Comparison of ENCODE assay signal across 9 cellular contexts in genomic region chr14:38210168-38210567, GRCh38. TPM values are rescaled to one million over a fixed set of nuclear protein-coding genes. Genes with fewer than 3 reads are reported as not detected.
DNase-seq lines count a peak whose midpoint lies in the region; ATAC-seq and TF ChIP-seq lines count a peak whose summit lies in the region.
"Had no signal": no experiment of that assay in that cellular context is flagged by ENCODE, and none has a peak within 500 bp of the region (broad histone marks: within the 10 kb centered on the region; RNA-seq: fewer than 3 reads in every experiment).

No MANE protein-coding gene starts in this region.

- H3K4me3 ChIP-seq in breast epithelium: peak overlapping the region; percentile 36 to 67 (median 44)
- H3K4me3 ChIP-seq in mammary epithelial cell (replicated peaks in 1 of 3; ENCODE audit: insufficient read depth in 1 of 3, low read depth in 2 of 3, low read length in 3 of 3): no peak overlapping the region
- H3K4me3 ChIP-seq in urinary bladder (ENCODE audit: low read depth, low read length): peak overlapping the region; percentile 44

- H3K27ac ChIP-seq in breast epithelium: no peak overlapping the region
- H3K27ac ChIP-seq in mammary epithelial cell (ENCODE audit: insufficient read depth, low read depth, low read length): no peak overlapping the region
- no peak overlapping the region for H3K27ac ChIP-seq in urinary bladder (ENCODE audit: low read depth)

- no peak overlapping the region for H2AFZ ChIP-seq in mammary epithelial cell (ENCODE audit: low read depth, low read length)

- no TSS peak for BruUV-seq in mammary epithelial cell (replicated peaks; lab: Mats Ljungman, UMichigan)

- H4K20me1 ChIP-seq in mammary epithelial cell (ENCODE audit: insufficient read depth, low read length): no peaks in the 10 kb centered on the region

- in situ Hi-C loops in mammary epithelial cell (cut with MboI; ENCODE audit: low sequenced_read_pairs in 2 of 2): no loop called here

- H3K79me2 ChIP-seq in mammary epithelial cell (ENCODE audit: insufficient read depth, low read length): no peaks in the 10 kb centered on the region

- no peak for ATAC-seq in GM21360 (IDR thresholded peaks at IDR 0.05; ENCODE audit: unreplicated experiment)

- H3K27me3 Mint-ChIP-seq in chondrocyte (ENCODE audit: low read depth) (peaks cover 58% of the 10 kb centered on the region), mesothelial cell of epicardium (ENCODE audit: low read depth) (peaks cover 86% of the 10 kb centered on the region), CD14-positive monocyte (ENCODE audit: low read depth in 3 of 3) (peaks cover 57 to 67% (median 59%) of the 10 kb centered on the region in 3 donors)

- CTCF ChIA-PET in mammary epithelial cell (lab: Charles Lee; ENCODE audit: low non-redundant PET): no interaction called here

- H3K9me3 Mint-ChIP-seq in chondrocyte (ENCODE audit: low read depth): peaks cover 10% of the 10 kb centered on the region
- H3K9me3 Mint-ChIP-seq in mesothelial cell of epicardium: peaks cover 3% of the 10 kb centered on the region
- peaks cover 2 to 16% (median 11%) of the 10 kb centered on the region in 7 donors for H3K9me3 Mint-ChIP-seq in CD14-positive monocyte
- H3K9me3 Mint-ChIP-seq: dendritic cell treated with granulocyte-macrophage colony-stimulating factor and Interleukin-4, amounts not matched to agents 40 ng/mL and 50 ng/mL, for 4 days had no signal

- H3K27ac Mint-ChIP-seq in chondrocyte (ENCODE audit: unreplicated experiment) (no peak overlapping the region), mesothelial cell of epicardium (no peak overlapping the region), CD14-positive monocyte (no peak overlapping the region)
- H3K27ac Mint-ChIP-seq: dendritic cell treated with granulocyte-macrophage colony-stimulating factor and Interleukin-4, amounts not matched to agents 40 ng/mL and 50 ng/mL, for 4 days had no signal

- H3K4me1 ChIP-seq in breast epithelium (no peaks in the 10 kb centered on the region), mammary epithelial cell (ENCODE audit: insufficient read depth, low read length) (no peaks in the 10 kb centered on the region), urinary bladder (ENCODE audit: insufficient read depth) (no peaks in the 10 kb centered on the region)

- no peak overlapping the region for H3K9ac ChIP-seq in mammary epithelial cell (ENCODE audit: insufficient read depth, low read length)

- no peak for TF ChIP-seq CTCF in breast epithelium (IDR thresholded peaks at IDR 0.05)
- no peak for TF ChIP-seq CTCF in mammary epithelial cell (conservative IDR thresholded peaks at IDR 0.05 in 1 of 2, IDR thresholded peaks at IDR 0.05 in 1 of 2; ENCODE audit: extremely low read depth in 1 of 2, insufficient read depth in 1 of 2, low read depth in 1 of 2, low read length in 2 of 2)
- no peak for TF ChIP-seq CTCF in chondrocyte (IDR thresholded peaks at IDR 0.05)
- TF ChIP-seq CTCF in mesothelial cell of epicardium (IDR thresholded peaks at IDR 0.05; ENCODE audit: unreplicated experiment): no peak
- no peak for TF ChIP-seq CTCF in CD14-positive monocyte (IDR thresholded peaks at IDR 0.05)

- no peak overlapping the region for H3K4me2 ChIP-seq in mammary epithelial cell (ENCODE audit: insufficient read depth, low read depth, low read length)

- H3K36me3 ChIP-seq in breast epithelium (no peaks in the 10 kb centered on the region), mammary epithelial cell (ENCODE audit: insufficient read depth, low read length) (no peaks in the 10 kb centered on the region), urinary bladder (ENCODE audit: insufficient read depth) (no peaks in the 10 kb centered on the region)

- no peak for TF ChIP-seq POLR2A in breast epithelium (IDR thresholded peaks at IDR 0.05)

- H3K9me3 ChIP-seq in breast epithelium (no peaks in the 10 kb centered on the region), mammary epithelial cell (replicated peaks; ENCODE audit: insufficient read depth, low read length) (peaks cover 16% of the 10 kb centered on the region)

- peaks cover 6% of the 10 kb centered on the region for H3K36me3 Mint-ChIP-seq in chondrocyte (ENCODE audit: low read depth)
- H3K36me3 Mint-ChIP-seq in mesothelial cell of epicardium: no peaks in the 10 kb centered on the region
- no peaks in the 10 kb centered on the region for H3K36me3 Mint-ChIP-seq in CD14-positive monocyte

- dilution Hi-C loops in mammary epithelial cell (cut with HindIII; ENCODE audit: low sequenced_read_pairs): no loop called here

- H3K27me3 ChIP-seq in breast epithelium: peaks cover 0 to 47% of the 10 kb centered on the region in 2 donors
- H3K27me3 ChIP-seq in mammary epithelial cell (ENCODE audit: insufficient read depth, low read length): peaks cover 3% of the 10 kb centered on the region

- WGBS in mammary epithelial cell (ENCODE audit: low coverage, missing lambda C conversion rate): 1% methylated on average over 14 of the region's 30 CpGs
- WGBS in urinary bladder: 8% methylated on average over 30 of the region's 30 CpGs

- DNase-seq in breast epithelium (ENCODE audit: low spot score in 2 of 2) (no peak), mammary epithelial cell (no peak), chondrocyte (ENCODE audit: low spot score) (peak; percentile 82), mesothelial cell of epicardium (ENCODE audit: low spot score in 2 of 2, unreplicated experiment in 2 of 2) (no peak), CD14-positive monocyte (ENCODE audit: low spot score) (no peak)
- no peak for DNase-seq in activated effector memory CD4-positive, alpha-beta T cell treated with Interleukin-2 at 50 U/mL for 16 hours

- H3K4me3 Mint-ChIP-seq in chondrocyte (ENCODE audit: unreplicated experiment) (no peak overlapping the region), mesothelial cell of epicardium (peak overlapping the region; percentile 63), CD14-positive monocyte (peak overlapping the region in 1 of 2 donors; percentile 87)
- H3K4me3 Mint-ChIP-seq: dendritic cell treated with granulocyte-macrophage colony-stimulating factor and Interleukin-4, amounts not matched to agents 40 ng/mL and 50 ng/mL, for 4 days had no signal

- intact Hi-C loops in breast epithelium (cut with DNase I; ENCODE audit: low total_unique reads) (no loop called here), mammary epithelial cell (cut with micrococcal nuclease) (no loop called here), CD14-positive monocyte (cut with micrococcal nuclease) (no loop called here)

- H3K4me1 Mint-ChIP-seq in chondrocyte (ENCODE audit: low read depth) (no peaks in the 10 kb centered on the region), mesothelial cell of epicardium (peaks cover 32% of the 10 kb centered on the region), CD14-positive monocyte (peaks cover 4% of the 10 kb centered on the region)

RNA-seq across cellular contexts. Expression of gene SSTR1, which starts 2.5 kb away (rescaled TPM):
- total RNA-seq in breast epithelium: under 1 TPM; 0.16 to 0.33 (median 0.29) TPM
- total RNA-seq in mammary epithelial cell: under 1 TPM in 1 of 2 donors, not detected in 1; under 0.01 TPM
- not detected for polyA plus RNA-seq in mammary epithelial cell
- not detected for polyA minus RNA-seq in mammary epithelial cell
- total RNA-seq in chondrocyte: not detected in 3 replicates
- not detected in 3 replicates for total RNA-seq in mesothelial cell of epicardium
- 0.37 TPM for total RNA-seq in urinary bladder
- polyA plus RNA-seq in urinary bladder: 2.6 TPM
- polyA plus RNA-seq in CD14-positive monocyte: not detected

RNA-seq across cellular contexts. Expression of gene CLEC14A, which starts 45.7 kb away (rescaled TPM):
- total RNA-seq in breast epithelium: 10 to 100 TPM; 11.9 to 25.6 (median 24.8) TPM
- total RNA-seq in mammary epithelial cell: not detected
- polyA plus RNA-seq in mammary epithelial cell: not detected
- polyA minus RNA-seq in mammary epithelial cell: not detected
- total RNA-seq in chondrocyte: not detected in 3 replicates
- total RNA-seq in mesothelial cell of epicardium: 0.13 TPM in 1 of 3 replicates, not detected in the others
- 27.5 TPM for total RNA-seq in urinary bladder
- 56.8 TPM for polyA plus RNA-seq in urinary bladder
- not detected for polyA plus RNA-seq in CD14-positive monocyte

Comparison
In these comparisons a context has a peak if more than half of its experiments do, and no peak if none do; other contexts are left out.
1. H3K4me3 ChIP-seq: peak in breast epithelium (3 of 3) and urinary bladder (single experiment); none in mammary epithelial cell (0 of 3).
2. RNA of gene CLEC14A, which starts 45.7 kb away (total RNA-seq): 27.5 TPM in urinary bladder (single experiment) and 11.9 to 25.6 TPM in breast epithelium; 0.13 TPM in mesothelial cell of epicardium, not detected in mammary epithelial cell and not detected in chondrocyte; every median in the first group is over 10 times any median in the second.